Comparison of ENCODE assay signal across 39 cellular contexts in genomic region chr5:159385529-159385928, GRCh38. TPM values are rescaled to one million over a fixed set of nuclear protein-coding genes. Genes with fewer than 3 reads are reported as not detected.
"Had no signal": no experiment of that assay in that cellular context is flagged by ENCODE, and none has a peak within 500 bp of the region (broad histone marks: within the 10 kb centered on the region; RNA-seq: fewer than 3 reads in every experiment).

No MANE protein-coding gene starts in this region.

- H3K36me3 ChIP-seq: ascending aorta, cardiac muscle cell, colonic mucosa, WERI-Rb-1 had no signal

- H3K4me3 Mint-ChIP-seq: activated CD4-positive, alpha-beta T cell treated with anti-CD3 and anti-CD28 coated beads, Interleukin-2, amount 10 ng/mL, durations not matched to agents 7 days and 5 days; activated CD8-positive, alpha-beta T cell treated with anti-CD3 and anti-CD28 coated beads, Interleukin-2, amount 10 ng/mL, durations not matched to agents 7 days and 5 days; activated naive CD4-positive, alpha-beta T cell treated with anti-CD3 and anti-CD28 coated beads, Interleukin-2, amount 50 U/mL, for 24 hours; activated naive CD8-positive, alpha-beta T cell treated with anti-CD3 and anti-CD28 coated beads, Interleukin-2, amount 10 ng/mL, durations not matched to agents 7 days and 5 days; activated T-cell treated with anti-CD3 and anti-CD28 coated beads, Interleukin-2, amount 50 U/mL, for 24 hours; central memory CD8-positive, alpha-beta T cell had no signal

- H3K4me3 ChIP-seq: ascending aorta, cardiac muscle cell, colonic mucosa, K562, PC-9 had no signal

- H3K27ac Mint-ChIP-seq: activated CD8-positive, alpha-beta T cell treated with anti-CD3 and anti-CD28 coated beads, Interleukin-2, amount 10 ng/mL, durations not matched to agents 7 days and 5 days; activated naive CD8-positive, alpha-beta T cell treated with anti-CD3 and anti-CD28 coated beads, Interleukin-2, amount 10 ng/mL, durations not matched to agents 7 days and 5 days; activated T-cell treated with anti-CD3 and anti-CD28 coated beads, Interleukin-2, amount 50 U/mL, for 24 hours; activated T-helper 2 cell treated with anti-CD3 and anti-CD28 coated beads, Interferon-gamma antibody, Interleukin-2, Interleukin-4, amounts not matched to agents 10 μg/mL and 5 μg/mL and 100 μg/mL, durations not matched to agents 14 hours and 24 hours and 36 hours had no signal

- H3K4me1 Mint-ChIP-seq: activated naive CD4-positive, alpha-beta T cell treated with anti-CD3 and anti-CD28 coated beads, Interleukin-2, amount 50 U/mL, for 24 hours; activated naive CD8-positive, alpha-beta T cell treated with anti-CD3 and anti-CD28 coated beads, Interleukin-2, amount 10 ng/mL, durations not matched to agents 7 days and 5 days; central memory CD8-positive, alpha-beta T cell had no signal

- H3K4me1 ChIP-seq: ascending aorta, colonic mucosa had no signal

- H3K27me3 ChIP-seq: ascending aorta, cardiac muscle cell, colonic mucosa had no signal

- ATAC-seq: activated CD8-positive, alpha-beta T cell treated with anti-CD3 and anti-CD28 coated beads, Interleukin-2, amount 10 ng/mL, durations not matched to agents 7 days and 5 days; K562 had no signal

- DNase-seq: activated CD4-positive, alpha-beta T cell treated with anti-CD3 and anti-CD28 coated beads for 1 hour; activated CD4-positive, alpha-beta T cell treated with anti-CD3 and anti-CD28 coated beads, Interleukin-2, amount 10 ng/mL, durations not matched to agents 7 days and 5 days; activated CD4-positive, alpha-beta T cell treated with anti-CD3 and anti-CD28 coated beads, Interleukin-2, amount 50 U/mL, for 48 hours; activated CD4-positive, CD25-positive, alpha-beta regulatory T cell; activated CD8-positive, alpha-beta T cell treated with anti-CD3 and anti-CD28 coated beads, Interleukin-2, amount 10 ng/mL, durations not matched to agents 7 days and 5 days; activated gamma-delta T cell; activated naive CD4-positive, alpha-beta T cell treated with Interleukin-2 at 50 U/mL for 16 hours; activated naive CD8-positive, alpha-beta T cell treated with anti-CD3 and anti-CD28 coated beads, Interleukin-2, amount 10 ng/mL, durations not matched to agents 7 days and 5 days; activated T-cell treated with anti-CD3 and anti-CD28 coated beads, Interleukin-2, amount 50 U/mL, for 24 hours; amygdala; colonic mucosa; NCI-H1048; NCI-H1105 treated with DMSO at 0.1 percent for 48 hours; NCI-H1436; NCI-H1694; NCI-H1930; NCI-H2081 treated with DMSO at 0.1 percent for 48 hours; NCI-H226; NCI-H446 treated with DMSO at 0.1 percent for 48 hours; NCI-H524; NCI-H69; NCI-H82; NK-92 treated with Interleukin-12 subunit alpha and Interleukin-12 subunit beta, amount 100 ng/mL, for 24 hours; PC-9; Right ventricle myocardium superior; SW 1271; T-helper 1 cell; T-helper 2 cell; T-helper 9 cell; WERI-Rb-1 had no signal

- H3K9me3 ChIP-seq: colonic mucosa had no signal

- H3K27ac ChIP-seq: ascending aorta, cardiac muscle cell, colonic mucosa, PC-9, WERI-Rb-1 had no signal

- H3K27me3 Mint-ChIP-seq: activated T-cell treated with anti-CD3 and anti-CD28 coated beads, Interleukin-2, amount 50 U/mL, for 24 hours; central memory CD8-positive, alpha-beta T cell had no signal

RNA-seq across cellular contexts. Expression of gene IL12B, which starts 55.2 kb away (rescaled TPM):
- total RNA-seq: activated CD4-positive, alpha-beta T cell treated with anti-CD3 and anti-CD28 coated beads, Interleukin-2, amount 10 ng/mL, durations not matched to agents 7 days and 5 days; activated CD8-positive, alpha-beta T cell treated with anti-CD3 and anti-CD28 coated beads, Interleukin-2, amount 10 ng/mL, durations not matched to agents 7 days and 5 days; activated naive CD8-positive, alpha-beta T cell treated with anti-CD3 and anti-CD28 coated beads, Interleukin-2, amount 10 ng/mL, durations not matched to agents 7 days and 5 days; activated T-helper 2 cell treated with anti-CD3 and anti-CD28 coated beads, Interferon-gamma antibody, Interleukin-2, Interleukin-4, amounts not matched to agents 10 μg/mL and 5 μg/mL and 100 μg/mL, durations not matched to agents 14 hours and 24 hours and 36 hours; ascending aorta; cardiac muscle cell; chondrocyte; colonic mucosa; K562; M059J; PC-9; Right ventricle myocardium superior had no signal
- polyA plus RNA-seq: adipose tissue, cardiac muscle cell, K562 had no signal
